In the genomic region with DNA sequence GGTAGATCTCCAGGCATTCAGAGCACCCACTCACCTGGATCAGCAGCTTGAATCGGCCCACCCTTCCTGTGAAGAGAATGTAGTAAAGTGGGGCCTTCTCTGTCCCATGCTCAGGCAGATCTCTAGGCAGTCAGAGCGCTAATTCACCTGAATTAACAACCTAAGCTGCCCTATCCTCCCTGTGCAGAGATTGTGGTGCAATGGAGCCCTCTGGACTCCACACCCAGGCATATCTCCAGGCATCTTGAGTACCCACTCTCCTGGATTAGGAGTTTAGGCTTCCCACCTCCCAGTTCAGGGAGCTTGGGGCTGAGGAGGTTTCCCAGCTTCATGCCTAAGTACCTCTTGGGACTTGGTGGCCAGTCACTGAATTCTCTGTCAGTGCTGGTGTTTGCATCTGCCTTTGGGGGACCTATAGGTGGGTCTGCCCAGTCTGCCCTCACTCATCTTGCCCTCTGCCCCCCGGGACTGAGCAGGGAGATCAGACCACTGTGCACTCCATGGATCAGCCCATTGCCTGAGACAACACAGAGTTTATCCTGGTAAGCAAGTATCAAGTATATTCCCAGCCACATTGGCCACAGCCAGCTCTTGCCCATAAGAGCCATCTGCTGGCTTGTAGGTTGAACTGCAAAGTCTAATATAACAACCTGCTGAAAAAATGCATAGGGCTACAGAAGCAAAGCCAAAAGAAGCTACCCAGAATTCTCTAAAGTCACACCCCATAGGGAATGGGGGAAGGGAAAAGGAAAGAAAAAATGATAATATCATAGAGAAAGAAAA, we compare ENCODE assay signal across 9 cellular contexts.
DNase-seq lines count a peak whose midpoint lies in the region; ATAC-seq and TF ChIP-seq lines count a peak whose summit lies in the region.
"Had no signal": no experiment of that assay in that cellular context is flagged by ENCODE, and none has a peak within 500 bp of the region (broad histone marks: within the 10 kb centered on the region; RNA-seq: fewer than 3 reads in every experiment).

No MANE protein-coding gene starts in this region.

- H3K9me3 ChIP-seq in cardiac muscle cell (ENCODE audit: low read depth): no peaks in the 10 kb centered on the region
- H3K9me3 ChIP-seq in upper lobe of right lung: no peaks in the 10 kb centered on the region
- H3K9me3 ChIP-seq in MG63: no peaks in the 10 kb centered on the region

- no peak overlapping the region for H3K4me3 Mint-ChIP-seq in activated naive CD8-positive, alpha-beta T cell treated with anti-CD3 and anti-CD28 coated beads for 36 hours

- H3K36me3 ChIP-seq in cardiac muscle cell (no peaks in the 10 kb centered on the region), upper lobe of right lung (no peaks in the 10 kb centered on the region), MG63 (no peaks in the 10 kb centered on the region)

- peaks cover 4% of the 10 kb centered on the region for H3K9me3 Mint-ChIP-seq in activated naive CD8-positive, alpha-beta T cell treated with anti-CD3 and anti-CD28 coated beads for 36 hours

- no peak overlapping the region for H3K27ac ChIP-seq in cardiac muscle cell
- no peak overlapping the region for H3K27ac ChIP-seq in upper lobe of right lung
- H3K27ac ChIP-seq: skin epidermis had no signal

- H3K36me3 Mint-ChIP-seq in activated naive CD8-positive, alpha-beta T cell treated with anti-CD3 and anti-CD28 coated beads for 36 hours: no peaks in the 10 kb centered on the region

- no peak overlapping the region for H3K27ac Mint-ChIP-seq in activated naive CD8-positive, alpha-beta T cell treated with anti-CD3 and anti-CD28 coated beads for 36 hours

- intact Hi-C loops in Right ventricle myocardium inferior (cut with DNase I) (no loop called here), upper lobe of right lung (cut with DNase I) (no loop called here)

- H3K4me1 ChIP-seq in cardiac muscle cell (ENCODE audit: low read depth) (no peaks in the 10 kb centered on the region), upper lobe of right lung (no peaks in the 10 kb centered on the region)

- no peaks in the 10 kb centered on the region for H3K27me3 Mint-ChIP-seq in activated naive CD8-positive, alpha-beta T cell treated with anti-CD3 and anti-CD28 coated beads for 36 hours

- DNase-seq in cardiac muscle cell (ENCODE audit: low read depth in 1 of 2, low spot score in 1 of 2): peak in 1 of 2 donors; percentile 28
- no peak for DNase-seq in Right ventricle myocardium inferior (ENCODE audit: missing footprints)
- DNase-seq in NCI-H510A treated with DMSO at 0.1 percent for 48 hours (lab: John Stamatoyannopoulos, UW): peak; percentile 4
- DNase-seq in upper lobe of right lung: no peak
- DNase-seq in COR-L47 (lab: John Stamatoyannopoulos, UW): no peak
- no peak for DNase-seq in activated naive CD8-positive, alpha-beta T cell treated with anti-CD3 and anti-CD28 coated beads for 36 hours
- no peak for DNase-seq in MG63

- no peaks in the 10 kb centered on the region for H3K27me3 ChIP-seq in cardiac muscle cell
- H3K27me3 ChIP-seq in upper lobe of right lung: no peaks in the 10 kb centered on the region
- H3K27me3 ChIP-seq in MG63: no peaks in the 10 kb centered on the region

- no peak overlapping the region for H3K4me3 ChIP-seq in cardiac muscle cell
- no peak overlapping the region for H3K4me3 ChIP-seq in upper lobe of right lung
- no peak overlapping the region for H3K4me3 ChIP-seq in MG63
- H3K4me3 ChIP-seq: skin epidermis had no signal

- H3K4me1 Mint-ChIP-seq in activated naive CD8-positive, alpha-beta T cell treated with anti-CD3 and anti-CD28 coated beads for 36 hours: no peaks in the 10 kb centered on the region

- TF ChIP-seq CTCF in cardiac muscle cell (IDR thresholded peaks at IDR 0.05; ENCODE audit: low read depth, low read length): peak; percentile 5
- TF ChIP-seq CTCF in upper lobe of right lung (IDR thresholded peaks at IDR 0.05): peak; percentile 7

- ATAC-seq in Right ventricle myocardium inferior (no peak), esophagus mucosa (peak; percentile 55), upper lobe of right lung (no peak)
